14 cellular contexts compared by ENCODE assay signal in the genomic region with DNA sequence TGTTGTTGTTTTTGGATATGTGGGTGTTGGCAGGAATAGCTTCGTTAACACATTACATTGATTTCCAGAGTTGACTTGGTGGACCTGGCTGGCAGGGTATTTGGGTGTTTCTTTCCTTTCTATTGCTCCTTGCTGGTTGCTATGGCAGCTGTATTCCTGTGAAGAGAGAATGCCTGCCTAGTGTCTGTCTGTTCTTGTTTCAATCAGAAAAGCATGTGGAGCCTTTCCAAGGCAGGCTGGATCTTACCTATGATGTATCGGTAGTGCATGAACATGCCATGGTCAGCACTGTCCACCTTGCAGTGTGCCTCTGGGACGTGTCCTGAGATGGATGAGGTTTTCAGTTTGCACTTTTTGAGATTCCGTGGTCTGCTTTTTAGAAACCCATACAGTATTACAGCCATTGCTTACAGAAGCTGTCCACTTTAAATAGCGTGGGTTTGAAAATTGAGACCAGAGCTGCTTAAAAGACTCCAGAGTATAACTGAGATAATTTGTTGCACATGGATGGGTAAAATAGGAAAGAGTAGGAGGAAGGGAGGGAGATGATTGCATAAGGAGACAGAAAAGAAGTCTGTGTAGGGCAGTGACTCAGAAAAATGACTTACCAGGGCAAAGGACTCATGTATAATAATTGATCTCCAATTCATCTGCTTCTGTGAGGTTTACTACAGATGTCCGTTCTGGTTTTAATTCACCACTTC. TPM values are rescaled to one million over a fixed set of nuclear protein-coding genes. Genes with fewer than 3 reads are reported as not detected.
A peak's percentile ranks its signal among the peaks of the same experiment; 100 is the strongest.
DNase-seq lines count a peak whose midpoint lies in the region; ATAC-seq and TF ChIP-seq lines count a peak whose summit lies in the region.
"Had no signal": no experiment of that assay in that cellular context is flagged by ENCODE, and none has a peak within 500 bp of the region (broad histone marks: within the 10 kb centered on the region; RNA-seq: fewer than 3 reads in every experiment).

No MANE protein-coding gene starts in this region.

- WGBS in psoas muscle, 3 donors: 50 to 58% (median 51%) methylated on average over 6 of the region's 6 CpGs

- TF ChIP-seq EP300 in neural cell (conservative IDR thresholded peaks at IDR 0.05; ENCODE audit: poor library complexity, severe bottlenecking): peak; percentile 59

- H3K79me2 ChIP-seq in neural cell (replicated peaks; ENCODE audit: insufficient read depth, low read length): no peaks in the 10 kb centered on the region

- no peaks in the 10 kb centered on the region for H3K9me3 ChIP-seq in neural cell (ENCODE audit: low read length)
- H3K9me3 ChIP-seq in psoas muscle: no peaks in the 10 kb centered on the region

- H3K4me3 ChIP-seq in epithelial cell of esophagus (ENCODE audit: low read length) (no peak overlapping the region), neural cell (ENCODE audit: low read length) (peak overlapping the region; percentile 33), psoas muscle (no peak overlapping the region)
- H3K4me3 ChIP-seq: lung had no signal

- H3K27ac ChIP-seq in neural cell (ENCODE audit: low read length) (peak overlapping the region; percentile 70), psoas muscle (no peak overlapping the region)

- TF ChIP-seq RAD21 in neural cell (conservative IDR thresholded peaks at IDR 0.05): peak; percentile 35

- no peak for TF ChIP-seq CTCF in epithelial cell of esophagus (IDR thresholded peaks at IDR 0.05; ENCODE audit: insufficient read depth, low read depth, low read length, missing control alignments)
- no peak for TF ChIP-seq CTCF in neural cell (IDR thresholded peaks at IDR 0.05; ENCODE audit: poor library complexity, severe bottlenecking)
- TF ChIP-seq CTCF in psoas muscle (IDR thresholded peaks at IDR 0.05): no peak

- no peaks in the 10 kb centered on the region for H3F3A ChIP-seq in neural cell (ENCODE audit: insufficient read depth, low read length, poor library complexity, severe bottlenecking)

- intact Hi-C loops in psoas muscle (cut with DNase I): no loop called here

- no peak for ATAC-seq in psoas muscle
- ATAC-seq: activated CD8-positive, alpha-beta T cell treated with anti-CD3 and anti-CD28 coated beads for 36 hours had no signal

- H3K4me1 ChIP-seq in psoas muscle: no peaks in the 10 kb centered on the region

- peak overlapping the region; percentile 25 for H3K9ac ChIP-seq in neural cell (ENCODE audit: low read length)

- H3K27me3 ChIP-seq in neural cell (ENCODE audit: insufficient read depth, low read depth, low read length): no peaks in the 10 kb centered on the region
- peaks cover 0 to 3% (median 3%) of the 10 kb centered on the region in 3 donors for H3K27me3 ChIP-seq in psoas muscle (ENCODE audit: insufficient read depth in 3 of 3, low read length in 2 of 3)

- H4K20me1 ChIP-seq in neural cell (ENCODE audit: insufficient read depth): no peaks in the 10 kb centered on the region

- H3K4me2 ChIP-seq in neural cell (ENCODE audit: low read length): peak overlapping the region; percentile 9

- no peaks in the 10 kb centered on the region for H3K9me2 ChIP-seq in neural cell (ENCODE audit: insufficient read depth, low read length)

- DNase-seq in Ammon's horn (ENCODE audit: low spot score) (peak; percentile 47), RPMI7951 (ENCODE audit: low read depth) (peak; percentile 11), epithelial cell of esophagus (ENCODE audit: low read depth) (peak; percentile 40), psoas muscle (no peak), dermis blood vessel endothelial cell (no peak)
- DNase-seq in stimulated activated CD4-positive, alpha-beta T cell treated with anti-CD3 and anti-CD28 coated beads, Interleukin-12 subunit alpha, Interleukin-12 subunit beta, amount 100 ng/mL, for 4 hours: no peak
- DNase-seq in activated CD8-positive, alpha-beta memory T cell treated with anti-CD3 and anti-CD28 coated beads, Interleukin-2, amount 50 U/mL, for 48 hours: no peak
- DNase-seq: activated CD8-positive, alpha-beta T cell treated with anti-CD3 and anti-CD28 coated beads for 36 hours; activated naive CD4-positive, alpha-beta T cell treated with Interleukin-2 at 50 U/mL for 16 hours; CD4-positive, alpha-beta T cell; GF-D8; NCI-H2107 had no signal

- peak overlapping the region; percentile 25 for H2AFZ ChIP-seq in neural cell (ENCODE audit: low read depth, low read length)

- no peaks in the 10 kb centered on the region for H3K36me3 ChIP-seq in neural cell (ENCODE audit: insufficient read depth, low read length)
- no peaks in the 10 kb centered on the region for H3K36me3 ChIP-seq in psoas muscle (ENCODE audit: insufficient read depth in 1 of 2, low read depth in 1 of 2)

TF ChIP-seq in neural cell, 6 proteins besides CTCF, POLR2A, EP300 and RAD21:
- peak; percentile 39 for TF ChIP-seq POLR2AphosphoS5 (IDR thresholded peaks at IDR 0.05)
- no peak for TF ChIP-seq MXI1 (conservative IDR thresholded peaks at IDR 0.05; ENCODE audit: poor library complexity, severe bottlenecking)
- TF ChIP-seq TAF1 (IDR thresholded peaks at IDR 0.05; ENCODE audit: low read depth): no peak
- peak; percentile 14 for TF ChIP-seq SMC3 (conservative IDR thresholded peaks at IDR 0.05; ENCODE audit: poor library complexity)
- TF ChIP-seq, protein P1, sequence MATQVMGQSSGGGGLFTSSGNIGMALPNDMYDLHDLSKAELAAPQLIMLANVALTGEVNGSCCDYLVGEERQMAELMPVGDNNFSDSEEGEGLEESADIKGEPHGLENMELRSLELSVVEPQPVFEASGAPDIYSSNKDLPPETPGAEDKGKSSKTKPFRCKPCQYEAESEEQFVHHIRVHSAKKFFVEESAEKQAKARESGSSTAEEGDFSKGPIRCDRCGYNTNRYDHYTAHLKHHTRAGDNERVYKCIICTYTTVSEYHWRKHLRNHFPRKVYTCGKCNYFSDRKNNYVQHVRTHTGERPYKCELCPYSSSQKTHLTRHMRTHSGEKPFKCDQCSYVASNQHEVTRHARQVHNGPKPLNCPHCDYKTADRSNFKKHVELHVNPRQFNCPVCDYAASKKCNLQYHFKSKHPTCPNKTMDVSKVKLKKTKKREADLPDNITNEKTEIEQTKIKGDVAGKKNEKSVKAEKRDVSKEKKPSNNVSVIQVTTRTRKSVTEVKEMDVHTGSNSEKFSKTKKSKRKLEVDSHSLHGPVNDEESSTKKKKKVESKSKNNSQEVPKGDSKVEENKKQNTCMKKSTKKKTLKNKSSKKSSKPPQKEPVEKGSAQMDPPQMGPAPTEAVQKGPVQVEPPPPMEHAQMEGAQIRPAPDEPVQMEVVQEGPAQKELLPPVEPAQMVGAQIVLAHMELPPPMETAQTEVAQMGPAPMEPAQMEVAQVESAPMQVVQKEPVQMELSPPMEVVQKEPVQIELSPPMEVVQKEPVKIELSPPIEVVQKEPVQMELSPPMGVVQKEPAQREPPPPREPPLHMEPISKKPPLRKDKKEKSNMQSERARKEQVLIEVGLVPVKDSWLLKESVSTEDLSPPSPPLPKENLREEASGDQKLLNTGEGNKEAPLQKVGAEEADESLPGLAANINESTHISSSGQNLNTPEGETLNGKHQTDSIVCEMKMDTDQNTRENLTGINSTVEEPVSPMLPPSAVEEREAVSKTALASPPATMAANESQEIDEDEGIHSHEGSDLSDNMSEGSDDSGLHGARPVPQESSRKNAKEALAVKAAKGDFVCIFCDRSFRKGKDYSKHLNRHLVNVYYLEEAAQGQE (IDR thresholded peaks at IDR 0.05; ENCODE audit: borderline replicate concordance): peak; percentile 28

RNA-seq across cellular contexts. Expression of a gene that starts 20.0 kb away (rescaled TPM):
- total RNA-seq in RPMI7951 (2014; rRNA removed; shearing (Covaris generic)): 3.4 and 4.7 TPM in 2 replicates
- polyA plus RNA-seq in neural cell: 62.0 and 79.3 TPM in 2 replicates
- 49.7 and 54.6 TPM in 2 replicates for polyA minus RNA-seq in neural cell
- total RNA-seq in psoas muscle: 1 to 10 TPM in 3 of 4 donors, under 1 TPM in 1; 0.58 to 1.6 (median 1.3) TPM
- 1 to 10 TPM in 1 of 3 donors, under 1 TPM in 2; 0.92 to 1.1 (median 0.96) TPM for polyA plus RNA-seq in psoas muscle
- 1.3 and 1.5 TPM in 2 replicates for total RNA-seq in dermis blood vessel endothelial cell
- total RNA-seq: activated CD8-positive, alpha-beta T cell treated with anti-CD3 and anti-CD28 coated beads for 36 hours; CD4-positive, alpha-beta T cell had no signal

Comparison
In these comparisons a context has a peak if more than half of its experiments do, and no peak if none do; other contexts are left out.
1. DNase-seq: peak in Ammon's horn (single experiment), RPMI7951 (single experiment) and epithelial cell of esophagus (single experiment); none in stimulated activated CD4-positive, alpha-beta T cell treated with anti-CD3 and anti-CD28 coated beads, Interleukin-12 subunit alpha, Interleukin-12 subunit beta, amount 100 ng/mL, for 4 hours (single experiment), psoas muscle (0 of 2), dermis blood vessel endothelial cell (single experiment) and activated CD8-positive, alpha-beta memory T cell treated with anti-CD3 and anti-CD28 coated beads, Interleukin-2, amount 50 U/mL, for 48 hours (single experiment).